1 cellular context compared by ENCODE assay signal in genomic region chr7:96486681-96487080, GRCh38.
TF ChIP-seq lines count a peak whose summit lies in the region.

No MANE protein-coding gene starts in this region.

TF ChIP-seq in IMR-90, 13 proteins besides CTCF, POLR2A, EP300 and RAD21 (continued from another document):
- no peak for TF ChIP-seq USF2 (IDR thresholded peaks at IDR 0.05; ENCODE audit: low read depth, low read length)
- no peak for TF ChIP-seq FOS (IDR thresholded peaks at IDR 0.05; ENCODE audit: low read depth, low read length)
- TF ChIP-seq SMC3 (IDR thresholded peaks at IDR 0.05; ENCODE audit: low read depth, low read length) = no peak
- no peak for TF ChIP-seq BHLHE40 (IDR thresholded peaks at IDR 0.05; ENCODE audit: low read depth, low read length)
- TF ChIP-seq CHD1 (IDR thresholded peaks at IDR 0.05; ENCODE audit: low read depth, low read length) = no peak
- TF ChIP-seq ELK1 (IDR thresholded peaks at IDR 0.05; ENCODE audit: borderline replicate concordance, low read depth, low read length) = no peak
- no peak for TF ChIP-seq MAFK (IDR thresholded peaks at IDR 0.05; ENCODE audit: low read depth, low read length)
- no peak for TF ChIP-seq MXI1 (IDR thresholded peaks at IDR 0.05; ENCODE audit: borderline replicate concordance, low read depth, low read length)
- TF ChIP-seq RCOR1 (IDR thresholded peaks at IDR 0.05; ENCODE audit: insufficient replicate concordance, low read length) = no peak
- no peak for TF ChIP-seq MAZ (IDR thresholded peaks at IDR 0.05; ENCODE audit: borderline replicate concordance, low read depth, low read length)
